1 cellular context compared by ENCODE assay signal in genomic region chr20:36573103-36573797, GRCh38.
A peak's percentile ranks its signal among the peaks of the same experiment; 100 is the strongest.
TF ChIP-seq lines count a peak whose summit lies in the region.

TGIF2 (plus strand) TSS chr20:36573597; CDS start chr20:36578775, 5,178 bp downstream.

TF ChIP-seq in HepG2, 621 proteins besides CTCF, POLR2A, EP300 and RAD21 (continued from another document and continues in another):
- TF ChIP-seq IKZF5 (CRISPR knock-in tag; IDR thresholded peaks at IDR 0.05): peak; percentile 84
- TF ChIP-seq SOX5 (CRISPR knock-in tag; IDR thresholded peaks at IDR 0.05; ENCODE audit: borderline replicate concordance): peak; percentile 72; the same call in 1 of the 2 replicates
- TF ChIP-seq ZSCAN25 (CRISPR knock-in tag; IDR thresholded peaks at IDR 0.05): peak; percentile 47; the same call in 1 of the 2 replicates
- peak; percentile 53; the same call in 1 of the 2 replicates for TF ChIP-seq BRD4 (CRISPR knock-in tag; IDR thresholded peaks at IDR 0.05)
- TF ChIP-seq ZSCAN20 (CRISPR knock-in tag; IDR thresholded peaks at IDR 0.05; ENCODE audit: borderline replicate concordance): peak; percentile 60
- peak; percentile 67 for TF ChIP-seq NFKB2 (CRISPR knock-in tag; IDR thresholded peaks at IDR 0.05; ENCODE audit: borderline replicate concordance)
- TF ChIP-seq ZNF788 (CRISPR knock-in tag; IDR thresholded peaks at IDR 0.05; ENCODE audit: borderline replicate concordance): peak; percentile 90; the same call in 1 of the 2 replicates
- peak; percentile 97 for TF ChIP-seq ZNF687 (CRISPR knock-in tag; IDR thresholded peaks at IDR 0.05)
- no peak for TF ChIP-seq ZBTB42 (CRISPR knock-in tag; IDR thresholded peaks at IDR 0.05)
- TF ChIP-seq CSRNP2 (CRISPR knock-in tag; conservative IDR thresholded peaks at IDR 0.05; ENCODE audit: low read depth): no peak
- no peak for TF ChIP-seq SSRP1 (CRISPR knock-in tag; IDR thresholded peaks at IDR 0.05)
- TF ChIP-seq GATA4 (IDR thresholded peaks at IDR 0.05; ENCODE audit: borderline replicate concordance, low read depth): 0 out of 2 replicates have a peak, but pooled peaks have one; percentile 47
- TF ChIP-seq FOSL2 (CRISPR knock-in tag; IDR thresholded peaks at IDR 0.05): peak; percentile 47; the same call in 1 of the 2 replicates
- peak; percentile 85; the same call in 1 of the 2 replicates for TF ChIP-seq ETS1 (CRISPR knock-in tag; IDR thresholded peaks at IDR 0.05)
- no peak for TF ChIP-seq SETDB1 (CRISPR knock-in tag; IDR thresholded peaks at IDR 0.05; ENCODE audit: borderline replicate concordance)
- no peak for TF ChIP-seq ZEB1 (IDR thresholded peaks at IDR 0.05; ENCODE audit: insufficient replicate concordance, low read depth)
- TF ChIP-seq FOXK1 (CRISPR knock-in tag; IDR thresholded peaks at IDR 0.05; ENCODE audit: borderline replicate concordance, low read depth): 0 out of 2 replicates have a peak, but pooled peaks have one; percentile 12
- TF ChIP-seq ZNF337 (CRISPR knock-in tag; IDR thresholded peaks at IDR 0.05; ENCODE audit: borderline replicate concordance, low read depth): no peak
- peak; percentile 58; the same call in 1 of the 2 replicates for TF ChIP-seq DNMT1 (CRISPR knock-in tag; IDR thresholded peaks at IDR 0.05)
- TF ChIP-seq SRSF1 (optimal IDR thresholded peaks at IDR 0.05; ENCODE audit: low read depth, low read length): peak; percentile 85
- TF ChIP-seq MAFG (CRISPR knock-in tag; IDR thresholded peaks at IDR 0.05): no peak
- peak in 1 of 2 experiments; percentile 76; a peak in 3 of 4 replicates for TF ChIP-seq HMGXB4 (CRISPR knock-in tag; IDR thresholded peaks at IDR 0.05; ENCODE audit: borderline replicate concordance in 1 of 2, low read depth in 1 of 2)
- 0 out of 2 replicates have a peak, but pooled peaks have one; percentile 15 for TF ChIP-seq HNRNPUL1 (IDR thresholded peaks at IDR 0.05; ENCODE audit: low read depth, low read length)
- peak; percentile 77 for TF ChIP-seq IRF2 (CRISPR knock-in tag; IDR thresholded peaks at IDR 0.05)
- TF ChIP-seq ZNF18 (CRISPR knock-in tag; IDR thresholded peaks at IDR 0.05; ENCODE audit: insufficient replicate concordance): no peak
- TF ChIP-seq ZSCAN5A (CRISPR knock-in tag; IDR thresholded peaks at IDR 0.05; ENCODE audit: borderline replicate concordance): 0 out of 2 replicates have a peak, but pooled peaks have one; percentile 55
- TF ChIP-seq THRA (CRISPR knock-in tag; IDR thresholded peaks at IDR 0.05; ENCODE audit: borderline replicate concordance): peak; percentile 37; the same call in 1 of the 2 replicates
- TF ChIP-seq YEATS4 (CRISPR knock-in tag; IDR thresholded peaks at IDR 0.05; ENCODE audit: borderline replicate concordance): peak; percentile 46
- peak; percentile 88; the same call in 1 of the 2 replicates for TF ChIP-seq ZNF317 (CRISPR knock-in tag; IDR thresholded peaks at IDR 0.05)
- TF ChIP-seq ATF7-NPFF (CRISPR knock-in tag; IDR thresholded peaks at IDR 0.05; ENCODE audit: low read depth): peak; percentile 52
- TF ChIP-seq HNF1A (IDR thresholded peaks at IDR 0.05; ENCODE audit: low read depth): no peak
- TF ChIP-seq HNF1A (CRISPR knock-in tag; IDR thresholded peaks at IDR 0.05; ENCODE audit: borderline replicate concordance): peak; percentile 67
- no peak for TF ChIP-seq ZNF674 (CRISPR knock-in tag; IDR thresholded peaks at IDR 0.05; ENCODE audit: low read depth)
- no peak for TF ChIP-seq PBX3 (CRISPR knock-in tag; IDR thresholded peaks at IDR 0.05; ENCODE audit: borderline replicate concordance)
